ENCODE assay signal across 1 cellular context in the genomic region with DNA sequence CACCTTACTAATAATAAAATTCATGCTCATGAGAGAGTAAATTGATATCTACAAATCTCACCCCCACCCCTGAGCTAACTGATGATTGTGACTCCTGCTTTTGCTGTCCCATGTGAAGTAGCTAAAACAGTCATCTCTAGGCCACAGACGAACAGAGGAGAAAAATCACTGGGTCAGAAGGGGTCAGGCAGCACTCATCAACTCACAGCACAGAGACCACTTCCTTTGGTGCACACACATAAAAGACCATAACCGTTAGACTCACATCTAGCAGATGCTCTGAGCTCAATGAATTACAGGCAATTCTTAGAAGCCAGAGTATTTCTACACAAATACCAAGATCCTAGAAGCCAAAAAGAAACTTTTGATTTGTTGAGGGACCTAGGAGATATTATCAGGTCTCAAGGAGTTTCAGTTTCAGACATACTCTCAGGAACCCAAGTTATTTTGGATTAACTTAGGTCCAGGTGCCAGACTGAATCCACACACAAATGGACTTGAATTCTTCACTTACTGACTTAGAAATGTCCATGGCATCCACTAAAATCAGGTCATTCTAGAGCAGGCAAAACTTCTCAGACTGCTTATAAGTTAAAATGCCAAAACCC.
A peak's percentile ranks its signal among the peaks of the same experiment; 100 is the strongest.
TF ChIP-seq lines count a peak whose summit lies in the region.

No MANE protein-coding gene starts in this region.

TF ChIP-seq in GM12878, 131 proteins besides CTCF, POLR2A, EP300 and RAD21 (continued from another document):
- TF ChIP-seq, protein P1, sequence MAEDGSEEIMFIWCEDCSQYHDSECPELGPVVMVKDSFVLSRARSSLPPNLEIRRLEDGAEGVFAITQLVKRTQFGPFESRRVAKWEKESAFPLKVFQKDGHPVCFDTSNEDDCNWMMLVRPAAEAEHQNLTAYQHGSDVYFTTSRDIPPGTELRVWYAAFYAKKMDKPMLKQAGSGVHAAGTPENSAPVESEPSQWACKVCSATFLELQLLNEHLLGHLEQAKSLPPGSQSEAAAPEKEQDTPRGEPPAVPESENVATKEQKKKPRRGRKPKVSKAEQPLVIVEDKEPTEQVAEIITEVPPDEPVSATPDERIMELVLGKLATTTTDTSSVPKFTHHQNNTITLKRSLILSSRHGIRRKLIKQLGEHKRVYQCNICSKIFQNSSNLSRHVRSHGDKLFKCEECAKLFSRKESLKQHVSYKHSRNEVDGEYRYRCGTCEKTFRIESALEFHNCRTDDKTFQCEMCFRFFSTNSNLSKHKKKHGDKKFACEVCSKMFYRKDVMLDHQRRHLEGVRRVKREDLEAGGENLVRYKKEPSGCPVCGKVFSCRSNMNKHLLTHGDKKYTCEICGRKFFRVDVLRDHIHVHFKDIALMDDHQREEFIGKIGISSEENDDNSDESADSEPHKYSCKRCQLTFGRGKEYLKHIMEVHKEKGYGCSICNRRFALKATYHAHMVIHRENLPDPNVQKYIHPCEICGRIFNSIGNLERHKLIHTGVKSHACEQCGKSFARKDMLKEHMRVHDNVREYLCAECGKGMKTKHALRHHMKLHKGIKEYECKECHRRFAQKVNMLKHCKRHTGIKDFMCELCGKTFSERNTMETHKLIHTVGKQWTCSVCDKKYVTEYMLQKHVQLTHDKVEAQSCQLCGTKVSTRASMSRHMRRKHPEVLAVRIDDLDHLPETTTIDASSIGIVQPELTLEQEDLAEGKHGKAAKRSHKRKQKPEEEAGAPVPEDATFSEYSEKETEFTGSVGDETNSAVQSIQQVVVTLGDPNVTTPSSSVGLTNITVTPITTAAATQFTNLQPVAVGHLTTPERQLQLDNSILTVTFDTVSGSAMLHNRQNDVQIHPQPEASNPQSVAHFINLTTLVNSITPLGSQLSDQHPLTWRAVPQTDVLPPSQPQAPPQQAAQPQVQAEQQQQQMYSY (CRISPR knock-in tag; IDR thresholded peaks at IDR 0.05), result no peak
- TF ChIP-seq RUNX3 (IDR thresholded peaks at IDR 0.05; ENCODE audit: low read length) (peak; percentile 71), JUND (IDR thresholded peaks at IDR 0.05; ENCODE audit: low read depth, low read length) (0 out of 2 replicates have a peak, but pooled peaks have one; percentile 11), NR2F1 (conservative IDR thresholded peaks at IDR 0.05) (peak; percentile 84), SUZ12 (IDR thresholded peaks at IDR 0.05; ENCODE audit: unreplicated experiment) (no peak), CEBPB (IDR thresholded peaks at IDR 0.05; ENCODE audit: borderline replicate concordance in 1 of 2, low read depth in 2 of 2, low read length in 2 of 2) (no peak)
- TF ChIP-seq, protein P2, sequence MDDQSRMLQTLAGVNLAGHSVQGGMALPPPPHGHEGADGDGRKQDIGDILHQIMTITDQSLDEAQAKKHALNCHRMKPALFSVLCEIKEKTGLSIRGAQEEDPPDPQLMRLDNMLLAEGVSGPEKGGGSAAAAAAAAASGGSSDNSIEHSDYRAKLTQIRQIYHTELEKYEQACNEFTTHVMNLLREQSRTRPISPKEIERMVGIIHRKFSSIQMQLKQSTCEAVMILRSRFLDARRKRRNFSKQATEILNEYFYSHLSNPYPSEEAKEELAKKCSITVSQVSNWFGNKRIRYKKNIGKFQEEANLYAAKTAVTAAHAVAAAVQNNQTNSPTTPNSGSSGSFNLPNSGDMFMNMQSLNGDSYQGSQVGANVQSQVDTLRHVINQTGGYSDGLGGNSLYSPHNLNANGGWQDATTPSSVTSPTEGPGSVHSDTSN (IDR thresholded peaks at IDR 0.05; ENCODE audit: insufficient replicate concordance, low read depth, low read length), result no peak
- TF ChIP-seq, protein P3, sequence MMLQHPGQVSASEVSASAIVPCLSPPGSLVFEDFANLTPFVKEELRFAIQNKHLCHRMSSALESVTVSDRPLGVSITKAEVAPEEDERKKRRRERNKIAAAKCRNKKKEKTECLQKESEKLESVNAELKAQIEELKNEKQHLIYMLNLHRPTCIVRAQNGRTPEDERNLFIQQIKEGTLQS (IDR thresholded peaks at IDR 0.05; ENCODE audit: borderline replicate concordance, extremely low read depth, low read depth, low read length), result no peak
- TF ChIP-seq, protein P4, sequence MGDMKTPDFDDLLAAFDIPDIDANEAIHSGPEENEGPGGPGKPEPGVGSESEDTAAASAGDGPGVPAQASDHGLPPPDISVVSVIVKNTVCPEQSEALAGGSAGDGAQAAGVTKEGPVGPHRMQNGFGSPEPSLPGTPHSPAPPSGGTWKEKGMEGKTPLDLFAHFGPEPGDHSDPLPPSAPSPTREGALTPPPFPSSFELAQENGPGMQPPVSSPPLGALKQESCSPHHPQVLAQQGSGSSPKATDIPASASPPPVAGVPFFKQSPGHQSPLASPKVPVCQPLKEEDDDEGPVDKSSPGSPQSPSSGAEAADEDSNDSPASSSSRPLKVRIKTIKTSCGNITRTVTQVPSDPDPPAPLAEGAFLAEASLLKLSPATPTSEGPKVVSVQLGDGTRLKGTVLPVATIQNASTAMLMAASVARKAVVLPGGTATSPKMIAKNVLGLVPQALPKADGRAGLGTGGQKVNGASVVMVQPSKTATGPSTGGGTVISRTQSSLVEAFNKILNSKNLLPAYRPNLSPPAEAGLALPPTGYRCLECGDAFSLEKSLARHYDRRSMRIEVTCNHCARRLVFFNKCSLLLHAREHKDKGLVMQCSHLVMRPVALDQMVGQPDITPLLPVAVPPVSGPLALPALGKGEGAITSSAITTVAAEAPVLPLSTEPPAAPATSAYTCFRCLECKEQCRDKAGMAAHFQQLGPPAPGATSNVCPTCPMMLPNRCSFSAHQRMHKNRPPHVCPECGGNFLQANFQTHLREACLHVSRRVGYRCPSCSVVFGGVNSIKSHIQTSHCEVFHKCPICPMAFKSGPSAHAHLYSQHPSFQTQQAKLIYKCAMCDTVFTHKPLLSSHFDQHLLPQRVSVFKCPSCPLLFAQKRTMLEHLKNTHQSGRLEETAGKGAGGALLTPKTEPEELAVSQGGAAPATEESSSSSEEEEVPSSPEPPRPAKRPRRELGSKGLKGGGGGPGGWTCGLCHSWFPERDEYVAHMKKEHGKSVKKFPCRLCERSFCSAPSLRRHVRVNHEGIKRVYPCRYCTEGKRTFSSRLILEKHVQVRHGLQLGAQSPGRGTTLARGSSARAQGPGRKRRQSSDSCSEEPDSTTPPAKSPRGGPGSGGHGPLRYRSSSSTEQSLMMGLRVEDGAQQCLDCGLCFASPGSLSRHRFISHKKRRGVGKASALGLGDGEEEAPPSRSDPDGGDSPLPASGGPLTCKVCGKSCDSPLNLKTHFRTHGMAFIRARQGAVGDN (IDR thresholded peaks at IDR 0.05), result 0 out of 2 replicates have a peak, but pooled peaks have one; percentile 26
